In genomic region chr5:149681922-149682321, GRCh38 we compare ENCODE assay signal across 23 cellular contexts.
"Had no signal": no experiment of that assay in that cellular context is flagged by ENCODE, and none has a peak within 500 bp of the region (broad histone marks: within the 10 kb centered on the region; RNA-seq: fewer than 3 reads in every experiment).

No MANE protein-coding gene starts in this region.

- H3K27ac ChIP-seq: breast epithelium, KMS-11, RWPE1 had no signal

- DNase-seq: activated CD4-positive, alpha-beta T cell treated with anti-CD3 and anti-CD28 coated beads for 4 hours; activated CD8-positive, alpha-beta memory T cell treated with anti-CD3 and anti-CD28 coated beads, Interleukin-2, amount 50 U/mL, for 4 hours; activated CD8-positive, alpha-beta T cell treated with anti-CD3 and anti-CD28 coated beads for 36 hours; activated gamma-delta T cell treated with Interleukin-2 at 50 U/mL for 16 hours; activated naive CD4-positive, alpha-beta T cell treated with anti-CD3 and anti-CD28 coated beads, Interleukin-2, amount 10 ng/mL, durations not matched to agents 7 days and 5 days; activated T-cell treated with anti-CD3 and anti-CD28 coated beads, Interleukin-2, amount 50 U/mL, for 72 hours; aorta; NCI-H1092; NCI-H1417; NCI-H1930; NCI-H2171; NCI-H226; NCI-H526 treated with DMSO at 0.1 percent for 48 hours; NCI-H82; NK-92 treated with Interleukin-12 subunit alpha and Interleukin-12 subunit beta, amount 100 ng/mL, for 24 hours; SHP77 had no signal

- H3K4me1 Mint-ChIP-seq: activated naive CD4-positive, alpha-beta T cell treated with anti-CD3 and anti-CD28 coated beads, Interleukin-2, amount 10 ng/mL, durations not matched to agents 7 days and 5 days had no signal

- H3K27me3 ChIP-seq: breast epithelium had no signal

- H3K27ac Mint-ChIP-seq: activated CD8-positive, alpha-beta T cell treated with anti-CD3 and anti-CD28 coated beads for 36 hours; activated naive CD4-positive, alpha-beta T cell treated with anti-CD3 and anti-CD28 coated beads, Interleukin-2, amount 10 ng/mL, durations not matched to agents 7 days and 5 days; activated T-cell treated with anti-CD3 and anti-CD28 coated beads, Interleukin-2, amount 50 U/mL, for 72 hours; activated T-helper 2 cell treated with anti-CD3 and anti-CD28 coated beads, Interferon-gamma antibody, Interleukin-2, Interleukin-4, amounts not matched to agents 10 μg/mL and 5 μg/mL and 100 μg/mL, durations not matched to agents 14 hours and 24 hours and 36 hours; T-helper 1 cell treated with Interleukin-12 subunit alpha and Interleukin-12 subunit beta and Interleukin-4 antibody, amounts not matched to agents 30 μg/mL and 1 μg/mL, for 36 hours had no signal

- H3K4me2 ChIP-seq: KMS-11 had no signal

- H3K36me3 ChIP-seq: breast epithelium had no signal

- H3K36me3 Mint-ChIP-seq: activated naive CD4-positive, alpha-beta T cell treated with anti-CD3 and anti-CD28 coated beads, Interleukin-2, amount 10 ng/mL, durations not matched to agents 7 days and 5 days had no signal

- H3K4me1 ChIP-seq: breast epithelium had no signal

- H3K4me3 Mint-ChIP-seq: activated CD8-positive, alpha-beta T cell treated with anti-CD3 and anti-CD28 coated beads for 36 hours; activated naive CD4-positive, alpha-beta T cell treated with anti-CD3 and anti-CD28 coated beads, Interleukin-2, amount 10 ng/mL, durations not matched to agents 7 days and 5 days; activated T-cell treated with anti-CD3 and anti-CD28 coated beads, Interleukin-2, amount 50 U/mL, for 72 hours; T-helper 1 cell treated with Interleukin-12 subunit alpha and Interleukin-12 subunit beta and Interleukin-4 antibody, amounts not matched to agents 30 μg/mL and 1 μg/mL, for 36 hours had no signal

- H3K9me3 ChIP-seq: breast epithelium had no signal

- H3K9ac ChIP-seq: KMS-11 had no signal

- ATAC-seq: activated CD4-positive, CD25-positive, alpha-beta regulatory T cell treated with anti-CD3 and anti-CD28 coated beads, Interleukin-2, amount 50 U/mL, for 24 hours; activated CD8-positive, alpha-beta T cell treated with anti-CD3 and anti-CD28 coated beads for 36 hours; activated T-cell treated with anti-CD3 and anti-CD28 coated beads, Interleukin-2, amount 50 U/mL, for 72 hours; Panc1 had no signal

- H3K4me3 ChIP-seq: breast epithelium had no signal

- H3K9me3 Mint-ChIP-seq: activated CD8-positive, alpha-beta T cell treated with anti-CD3 and anti-CD28 coated beads for 36 hours; activated naive CD4-positive, alpha-beta T cell treated with anti-CD3 and anti-CD28 coated beads, Interleukin-2, amount 10 ng/mL, durations not matched to agents 7 days and 5 days; activated T-cell treated with anti-CD3 and anti-CD28 coated beads, Interleukin-2, amount 50 U/mL, for 72 hours; activated T-helper 2 cell treated with anti-CD3 and anti-CD28 coated beads, Interferon-gamma antibody, Interleukin-2, Interleukin-4, amounts not matched to agents 10 μg/mL and 5 μg/mL and 100 μg/mL, durations not matched to agents 14 hours and 24 hours and 36 hours; T-helper 1 cell treated with Interleukin-12 subunit alpha and Interleukin-12 subunit beta and Interleukin-4 antibody, amounts not matched to agents 30 μg/mL and 1 μg/mL, for 36 hours had no signal
